In the genomic region with DNA sequence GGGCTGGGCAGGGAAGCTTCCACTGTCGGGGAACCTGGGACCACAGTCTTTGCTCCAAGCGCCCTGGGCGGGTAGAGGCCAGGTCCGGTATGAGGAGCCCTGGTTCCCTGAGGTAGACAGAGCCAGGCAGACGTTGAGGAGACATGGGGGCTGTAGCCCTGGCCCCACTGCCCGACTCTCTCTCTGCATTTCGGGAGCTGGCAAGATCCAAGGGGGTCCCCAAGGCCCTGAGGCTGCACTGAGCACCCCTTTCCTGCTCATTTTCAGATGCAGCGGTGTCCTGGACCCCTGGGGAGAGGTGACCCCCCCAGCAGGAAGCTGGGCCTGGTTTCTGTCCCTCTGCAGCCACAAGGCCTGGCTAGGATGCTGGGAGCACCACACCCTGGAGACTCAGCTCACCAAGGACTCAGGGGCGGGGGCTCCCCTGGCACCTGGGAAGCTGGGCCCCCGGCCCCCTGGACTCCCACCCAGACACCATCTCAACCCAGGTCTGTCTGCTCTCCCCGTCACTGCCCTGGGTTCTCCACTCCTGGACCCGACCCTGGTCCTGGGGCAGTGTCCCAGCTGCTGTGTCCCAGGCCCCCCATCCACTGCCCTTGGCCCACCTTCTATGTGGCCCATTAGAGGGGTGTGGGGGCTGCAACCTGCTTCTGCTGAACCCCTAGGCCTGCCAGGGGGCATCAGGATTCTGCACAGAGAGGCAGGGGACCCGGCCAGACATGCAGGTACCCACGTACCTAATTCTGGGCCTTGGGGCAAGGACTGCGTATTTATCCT, we compare ENCODE assay signal across 12 cellular contexts. TPM values are rescaled to one million over a fixed set of nuclear protein-coding genes. Genes with fewer than 3 reads are reported as not detected.
DNase-seq lines count a peak whose midpoint lies in the region; ATAC-seq and TF ChIP-seq lines count a peak whose summit lies in the region.
"Had no signal": no experiment of that assay in that cellular context is flagged by ENCODE, and none has a peak within 500 bp of the region (broad histone marks: within the 10 kb centered on the region; RNA-seq: fewer than 3 reads in every experiment).

No MANE protein-coding gene starts in this region.

- no peak overlapping the region; a peak in 1 of 22 replicates for H3K27ac ChIP-seq in BLaER1 treated with 17β-estradiol and CSF1 and Interleukin-3, amounts not matched to agents 10 nM and 100 nM
- no peak overlapping the region for H3K27ac ChIP-seq in uterus

- H3K9me3 Mint-ChIP-seq in HFFc6 (no peaks in the 10 kb centered on the region), nephron progenitor cell (peaks cover 4% of the 10 kb centered on the region)
- no peaks in the 10 kb centered on the region for H3K9me3 Mint-ChIP-seq in activated T-helper 17 cell treated with anti-CD3 and anti-CD28 coated beads, Interleukin-2, amount 50 U/mL, for 72 hours
- H3K9me3 Mint-ChIP-seq: activated naive CD4-positive, alpha-beta T cell treated with anti-CD3 and anti-CD28 coated beads for 36 hours; nephron had no signal

- H3K36me3 Mint-ChIP-seq in HFFc6 (ENCODE audit: low read depth) (no peaks in the 10 kb centered on the region), nephron progenitor cell (ENCODE audit: low read depth) (no peaks in the 10 kb centered on the region)
- no peaks in the 10 kb centered on the region for H3K36me3 Mint-ChIP-seq in activated T-helper 17 cell treated with anti-CD3 and anti-CD28 coated beads, Interleukin-2, amount 50 U/mL, for 72 hours (ENCODE audit: low read depth)

- ATAC-seq in activated T-helper 17 cell treated with anti-CD3 and anti-CD28 coated beads, Interleukin-2, amount 50 U/mL, for 72 hours (replicated peaks): peak; percentile 11
- ATAC-seq in HG03175 (IDR thresholded peaks at IDR 0.05; ENCODE audit: unreplicated experiment): no peak

- no peaks in the 10 kb centered on the region for H3K36me3 ChIP-seq in BLaER1 treated with 17β-estradiol and CSF1 and Interleukin-3, amounts not matched to agents 10 nM and 100 nM
- no peaks in the 10 kb centered on the region for H3K36me3 ChIP-seq in uterus

- H3K4me1 ChIP-seq in BLaER1 treated with 17β-estradiol and CSF1 and Interleukin-3, amounts not matched to agents 10 nM and 100 nM: peaks cover 42 to 100% (median 96%) of the 10 kb centered on the region in 10 experiments
- H3K4me1 ChIP-seq in uterus: no peaks in the 10 kb centered on the region

- H3K4me1 Mint-ChIP-seq in HFFc6 (ENCODE audit: low read depth) (no peaks in the 10 kb centered on the region; the same call in 1 of the 2 replicates), nephron progenitor cell (peaks cover 18% of the 10 kb centered on the region)
- no peaks in the 10 kb centered on the region for H3K4me1 Mint-ChIP-seq in activated T-helper 17 cell treated with anti-CD3 and anti-CD28 coated beads, Interleukin-2, amount 50 U/mL, for 72 hours
- H3K4me1 Mint-ChIP-seq: nephron had no signal

- H3K9ac ChIP-seq in BLaER1 treated with 17β-estradiol and CSF1 and Interleukin-3, amounts not matched to agents 10 nM and 100 nM: peak overlapping the region in 7 of 11 experiments; percentile 2 to 52 (median 30); a peak in 7 of 22 replicates

- peaks cover 0 to 24% (median 0%) of the 10 kb centered on the region in 11 experiments; a peak in 2 of 22 replicates for H4K20me1 ChIP-seq in BLaER1 treated with 17β-estradiol and CSF1 and Interleukin-3, amounts not matched to agents 10 nM and 100 nM

- DNase-seq in HFFc6: no peak
- DNase-seq in nephron progenitor cell: peak; percentile 2
- DNase-seq in hippocampal formation (lab: John Stamatoyannopoulos, UW): no peak
- no peak for DNase-seq in amygdala (lab: John Stamatoyannopoulos, UW)
- no peak for DNase-seq in uterus

- peak overlapping the region; percentile 52 to 89 (median 69); a peak in 18 of 22 replicates for H3K4me2 ChIP-seq in BLaER1 treated with 17β-estradiol and CSF1 and Interleukin-3, amounts not matched to agents 10 nM and 100 nM

- intact Hi-C loops in uterus (cut with DNase I; ENCODE audit: low total_unique reads): no loop called here

- no peaks in the 10 kb centered on the region for H3K27me3 ChIP-seq in BLaER1 treated with 17β-estradiol and CSF1 and Interleukin-3, amounts not matched to agents 10 nM and 100 nM
- H3K27me3 ChIP-seq in uterus: peaks cover 0 to 9% of the 10 kb centered on the region in 2 donors

- H3K9me3 ChIP-seq in BLaER1 treated with 17β-estradiol and CSF1 and Interleukin-3, amounts not matched to agents 10 nM and 100 nM (replicated peaks in 1 of 11): no peaks in the 10 kb centered on the region
- H3K9me3 ChIP-seq in uterus: no peaks in the 10 kb centered on the region

- TF ChIP-seq CTCF in HFFc6 (IDR thresholded peaks at IDR 0.05): peak; percentile 48
- TF ChIP-seq CTCF in nephron progenitor cell (IDR thresholded peaks at IDR 0.05): no peak
- no peak for TF ChIP-seq CTCF in uterus (IDR thresholded peaks at IDR 0.05)

- H3K4me3 ChIP-seq in BLaER1 treated with 17β-estradiol and CSF1 and Interleukin-3, amounts not matched to agents 10 nM and 100 nM: no peak overlapping the region; a peak in 1 of 20 replicates
- H3K4me3 ChIP-seq in uterus: no peak overlapping the region

- H3K4me3 Mint-ChIP-seq in HFFc6: no peak overlapping the region
- H3K4me3 Mint-ChIP-seq in activated T-helper 17 cell treated with anti-CD3 and anti-CD28 coated beads, Interleukin-2, amount 50 U/mL, for 72 hours: no peak overlapping the region
- no peak overlapping the region for H3K4me3 Mint-ChIP-seq in nephron progenitor cell
- H3K4me3 Mint-ChIP-seq: activated naive CD4-positive, alpha-beta T cell treated with anti-CD3 and anti-CD28 coated beads for 36 hours; nephron had no signal

- TF ChIP-seq POLR2A in uterus (IDR thresholded peaks at IDR 0.05): no peak

- peaks cover 12% of the 10 kb centered on the region for H3K27me3 Mint-ChIP-seq in HFFc6 (ENCODE audit: insufficient read depth)
- peaks cover 11% of the 10 kb centered on the region for H3K27me3 Mint-ChIP-seq in activated T-helper 17 cell treated with anti-CD3 and anti-CD28 coated beads, Interleukin-2, amount 50 U/mL, for 72 hours
- H3K27me3 Mint-ChIP-seq in nephron progenitor cell (ENCODE audit: low read depth, poor library complexity): peaks cover 25% of the 10 kb centered on the region

- H3K27ac Mint-ChIP-seq in HFFc6: no peak overlapping the region
- no peak overlapping the region for H3K27ac Mint-ChIP-seq in activated T-helper 17 cell treated with anti-CD3 and anti-CD28 coated beads, Interleukin-2, amount 50 U/mL, for 72 hours
- no peak overlapping the region for H3K27ac Mint-ChIP-seq in nephron progenitor cell
- H3K27ac Mint-ChIP-seq: activated naive CD4-positive, alpha-beta T cell treated with anti-CD3 and anti-CD28 coated beads for 36 hours; nephron had no signal

RNA-seq across cellular contexts. Expression of a gene that starts 15.0 kb away (rescaled TPM):
- total RNA-seq in HFFc6 (2021; fragmentation: NEBNext Ultra II Directional; extraction: Animal tissue kit (Norgen Biotek cat#: 25700)): not detected
- not detected for total RNA-seq in activated T-helper 17 cell treated with anti-CD3 and anti-CD28 coated beads, Interleukin-2, amount 50 U/mL, for 72 hours
- 1 to 10 TPM in 1 of 4 donors, under 1 TPM in 1, not detected in 2; 0.43 to 3.5 TPM for total RNA-seq in uterus
- total RNA-seq: activated naive CD4-positive, alpha-beta T cell treated with anti-CD3 and anti-CD28 coated beads for 36 hours; frontal cortex; lung microvascular endothelial cell had no signal

RNA-seq across cellular contexts. Expression of a gene that starts 23.1 kb away (rescaled TPM):
- total RNA-seq in HFFc6 (2021; fragmentation: NEBNext Ultra II Directional; extraction: Animal tissue kit (Norgen Biotek cat#: 25700)): under 1 TPM in 1 of 6 experiments, not detected in 5; 0.24 TPM
- total RNA-seq in activated T-helper 17 cell treated with anti-CD3 and anti-CD28 coated beads, Interleukin-2, amount 50 U/mL, for 72 hours: not detected
- total RNA-seq in uterus: 1 to 10 TPM in 1 of 4 donors, under 1 TPM in 2, not detected in 1; 0.06 to 1.8 (median 0.26) TPM
- total RNA-seq: activated naive CD4-positive, alpha-beta T cell treated with anti-CD3 and anti-CD28 coated beads for 36 hours; frontal cortex; lung microvascular endothelial cell had no signal
